30 cellular contexts compared by ENCODE assay signal in genomic region chrY:7177631-7178030, GRCh38.
DNase-seq lines count a peak whose midpoint lies in the region; ATAC-seq and TF ChIP-seq lines count a peak whose summit lies in the region.
"Had no signal": no experiment of that assay in that cellular context is flagged by ENCODE, and none has a peak within 500 bp of the region (broad histone marks: within the 10 kb centered on the region; RNA-seq: fewer than 3 reads in every experiment).

No MANE protein-coding gene starts in this region.

- H3K36me3 ChIP-seq in RWPE2 (ENCODE audit: low read depth), result no peaks in the 10 kb centered on the region
- no peaks in the 10 kb centered on the region for H3K36me3 ChIP-seq in esophagus squamous epithelium
- no peaks in the 10 kb centered on the region for H3K36me3 ChIP-seq in left lung
- H3K36me3 ChIP-seq: cardiac muscle cell, prostate gland, SJSA1, stomach, tibial nerve, WERI-Rb-1 had no signal

- H3K9me3 ChIP-seq in RWPE2 (ENCODE audit: severe bottlenecking) (no peaks in the 10 kb centered on the region), esophagus squamous epithelium (no peaks in the 10 kb centered on the region), left lung (peaks cover 0 to 3% of the 10 kb centered on the region in 2 donors)
- H3K9me3 ChIP-seq: prostate gland, SJSA1, tibial nerve had no signal

- H3K4me1 ChIP-seq in RWPE2 (ENCODE audit: insufficient read depth, poor library complexity, severe bottlenecking) (no peaks in the 10 kb centered on the region), esophagus squamous epithelium (peaks cover 0 to 14% (median 0%) of the 10 kb centered on the region in 3 donors), left lung (no peaks in the 10 kb centered on the region)
- H3K4me1 ChIP-seq: prostate gland, SJSA1, stomach, tibial nerve had no signal

- H3K27ac ChIP-seq in RWPE2 (ENCODE audit: poor library complexity, severe bottlenecking) (no peak overlapping the region), esophagus squamous epithelium (peak overlapping the region in 1 of 4 donors; percentile 58), left lung (no peak overlapping the region)
- H3K27ac ChIP-seq: cardiac muscle cell, prostate gland, SJSA1, stomach, tibial nerve, WERI-Rb-1 had no signal

- WGBS in esophagus squamous epithelium, 2 donors, result 40% methylated on average over 4 of the region's 5 CpGs; no CpG with 5 or more reads in 1 of the 2 donors

- H3K27me3 ChIP-seq in RWPE2 (ENCODE audit: insufficient read depth, poor library complexity, severe bottlenecking) (no peaks in the 10 kb centered on the region), esophagus squamous epithelium (no peaks in the 10 kb centered on the region), left lung (no peaks in the 10 kb centered on the region)
- H3K27me3 ChIP-seq: cardiac muscle cell, SJSA1, stomach, tibial nerve had no signal

- no peak for TF ChIP-seq CTCF in RWPE2 (IDR thresholded peaks at IDR 0.05; ENCODE audit: poor library complexity, severe bottlenecking)
- no peak for TF ChIP-seq CTCF in esophagus squamous epithelium (IDR thresholded peaks at IDR 0.05)
- no peak for TF ChIP-seq CTCF in left lung (IDR thresholded peaks at IDR 0.05)

- ATAC-seq in RWPE2 (ENCODE audit: low read depth) (peak; percentile 90), left lung (no peak), GM21825 (IDR thresholded peaks at IDR 0.05; ENCODE audit: unreplicated experiment) (no peak)
- ATAC-seq: CD8-positive, alpha-beta T cell; naive thymus-derived CD8-positive, alpha-beta T cell; sciatic nerve had no signal

- peak; percentile 30 for DNase-seq in GM03348 (ENCODE audit: low spot score)
- no peak for DNase-seq in RWPE2 (ENCODE audit: low spot score)
- peak; percentile 15 for DNase-seq in glomerular visceral epithelial cell (ENCODE audit: extremely low spot score)
- DNase-seq in esophagus squamous epithelium (lab: John Stamatoyannopoulos, UW), result no peak
- DNase-seq in left lung, result no peak
- no peak for DNase-seq in HuH-7.5 (ENCODE audit: low spot score)
- DNase-seq: activated CD4-positive, alpha-beta T cell treated with anti-CD3 and anti-CD28 coated beads for 4 hours; activated T-cell treated with anti-CD3 and anti-CD28 coated beads for 4 hours; AML-193; CD8-positive, alpha-beta T cell; effector CD8-positive, alpha-beta T cell; head of caudate nucleus; IMR-90; midbrain; naive thymus-derived CD8-positive, alpha-beta T cell; NCI-H1694; NCI-H446 treated with DMSO at 0.1 percent for 48 hours; NCI-H82; nucleus accumbens; stimulated activated CD4-positive, alpha-beta T cell treated with anti-CD3 and anti-CD28 coated beads, Interleukin-12 subunit alpha, Interleukin-12 subunit beta, amount 100 ng/mL, for 4 hours; stimulated activated CD4-positive, alpha-beta T cell treated with anti-CD3 and anti-CD28 coated beads, Interleukin-4, amount 100 ng/mL, for 1 hour; stomach; T-helper 9 cell; WERI-Rb-1 had no signal

- intact Hi-C loops in esophagus squamous epithelium (cut with DNase I), result no loop called here
- intact Hi-C loops in left lung (cut with DNase I), result no loop called here

- H3K4me3 ChIP-seq in RWPE2 (ENCODE audit: severe bottlenecking) (no peak overlapping the region), esophagus squamous epithelium (no peak overlapping the region), left lung (no peak overlapping the region)
- H3K4me3 ChIP-seq: cardiac muscle cell, prostate gland, SJSA1, stomach, tibial nerve had no signal

- no peak for TF ChIP-seq POLR2A in esophagus squamous epithelium (IDR thresholded peaks at IDR 0.05)

Comparison
In these comparisons a context has a peak if more than half of its experiments do, and no peak if none do; other contexts are left out.
1. DNase-seq: peak in GM03348 (single experiment) and glomerular visceral epithelial cell (single experiment); none in RWPE2 (single experiment), esophagus squamous epithelium (single experiment), left lung (0 of 2) and HuH-7.5 (single experiment).